In genomic region chr4:38574559-38575333, GRCh38 we compare ENCODE assay signal across 14 cellular contexts.
DNase-seq lines count a peak whose midpoint lies in the region; TF ChIP-seq lines count a peak whose summit lies in the region.
"Had no signal": no experiment of that assay in that cellular context is flagged by ENCODE, and none has a peak within 500 bp of the region (broad histone marks: within the 10 kb centered on the region; RNA-seq: fewer than 3 reads in every experiment).

No MANE protein-coding gene starts in this region.

- H3K9ac ChIP-seq in endodermal cell (ENCODE audit: extremely low read depth, low read length, poor library complexity, severe bottlenecking) = no peak overlapping the region

- no peaks in the 10 kb centered on the region for H3K36me3 Mint-ChIP-seq in glutamatergic neuron (ENCODE audit: unreplicated experiment)
- H3K36me3 Mint-ChIP-seq in endodermal cell (ENCODE audit: low read depth) = no peaks in the 10 kb centered on the region
- H3K36me3 Mint-ChIP-seq: activated naive CD8-positive, alpha-beta T cell treated with anti-CD3 and anti-CD28 coated beads for 36 hours had no signal

- H3K4me1 Mint-ChIP-seq in glutamatergic neuron (ENCODE audit: low read depth, unreplicated experiment) = no peaks in the 10 kb centered on the region
- H3K4me1 Mint-ChIP-seq in endodermal cell = no peaks in the 10 kb centered on the region
- H3K4me1 Mint-ChIP-seq: activated CD4-positive, alpha-beta T cell treated with anti-CD3 and anti-CD28 coated beads, Interleukin-2, amount 10 ng/mL, durations not matched to agents 7 days and 5 days had no signal

- H3K27ac Mint-ChIP-seq in glutamatergic neuron (ENCODE audit: unreplicated experiment) (no peak overlapping the region), endodermal cell (no peak overlapping the region)
- H3K27ac Mint-ChIP-seq: activated CD4-positive, alpha-beta T cell treated with anti-CD3 and anti-CD28 coated beads, Interleukin-2, amount 10 ng/mL, durations not matched to agents 7 days and 5 days; activated naive CD8-positive, alpha-beta T cell treated with anti-CD3 and anti-CD28 coated beads for 36 hours had no signal

- H3K4me3 ChIP-seq in skeletal muscle cell (ENCODE audit: low read depth, low read length) (no peak overlapping the region), endodermal cell (ENCODE audit: low read length) (no peak overlapping the region)
- H3K4me3 ChIP-seq: spleen had no signal

- H3K9me3 Mint-ChIP-seq in glutamatergic neuron (ENCODE audit: unreplicated experiment) (no peaks in the 10 kb centered on the region), endodermal cell (peaks cover 6% of the 10 kb centered on the region)
- H3K9me3 Mint-ChIP-seq: activated naive CD8-positive, alpha-beta T cell treated with anti-CD3 and anti-CD28 coated beads for 36 hours had no signal

- H3K4me1 ChIP-seq in endodermal cell (ENCODE audit: control insufficient read depth, insufficient read depth, low read length) = no peaks in the 10 kb centered on the region

- TF ChIP-seq CTCF in glutamatergic neuron (IDR thresholded peaks at IDR 0.05; ENCODE audit: partially characterized antibody, unreplicated experiment) = no peak
- TF ChIP-seq CTCF in endodermal cell (conservative IDR thresholded peaks at IDR 0.05) = no peak

- H3K9me3 ChIP-seq in endodermal cell (ENCODE audit: control insufficient read depth, low read length) = no peaks in the 10 kb centered on the region
- H3K9me3 ChIP-seq: spleen had no signal

- H3K4me3 Mint-ChIP-seq in glutamatergic neuron (ENCODE audit: unreplicated experiment) (no peak overlapping the region), endodermal cell (no peak overlapping the region)
- H3K4me3 Mint-ChIP-seq: activated CD4-positive, alpha-beta T cell treated with anti-CD3 and anti-CD28 coated beads, Interleukin-2, amount 10 ng/mL, durations not matched to agents 7 days and 5 days; activated naive CD8-positive, alpha-beta T cell treated with anti-CD3 and anti-CD28 coated beads for 36 hours had no signal

- H3K27me3 Mint-ChIP-seq in glutamatergic neuron (ENCODE audit: unreplicated experiment) = peaks cover 2% of the 10 kb centered on the region
- no peaks in the 10 kb centered on the region for H3K27me3 Mint-ChIP-seq in endodermal cell (ENCODE audit: insufficient read depth)
- H3K27me3 Mint-ChIP-seq: activated CD4-positive, alpha-beta T cell treated with anti-CD3 and anti-CD28 coated beads, Interleukin-2, amount 10 ng/mL, durations not matched to agents 7 days and 5 days; activated naive CD8-positive, alpha-beta T cell treated with anti-CD3 and anti-CD28 coated beads for 36 hours had no signal

- DNase-seq in HT-29 (ENCODE audit: low spot score) = peak; percentile 72
- DNase-seq in SHP77 (lab: John Stamatoyannopoulos, UW) = peak; percentile 41 to 64
- peak; percentile 58 to 61 for DNase-seq in hippocampal formation (lab: John Stamatoyannopoulos, UW)
- peak; percentile 46 for DNase-seq in skeletal muscle cell (ENCODE audit: low read depth)
- no peak for DNase-seq in glutamatergic neuron
- no peak for DNase-seq in NCI-H345 (lab: John Stamatoyannopoulos, UW)
- no peak for DNase-seq in endodermal cell
- DNase-seq: activated CD4-positive, alpha-beta T cell treated with anti-CD3 and anti-CD28 coated beads, Interleukin-2, amount 10 ng/mL, durations not matched to agents 7 days and 5 days; activated naive CD8-positive, alpha-beta T cell treated with anti-CD3 and anti-CD28 coated beads for 36 hours; DMS79 treated with DMSO at 0.1 percent for 48 hours; H7; left cardiac atrium; NCI-H1417; spleen had no signal

- no peaks in the 10 kb centered on the region for H3K27me3 ChIP-seq in endodermal cell (ENCODE audit: control insufficient read depth, insufficient read depth, low read length, poor library complexity, severe bottlenecking)
- H3K27me3 ChIP-seq: spleen had no signal

- H3K36me3 ChIP-seq in endodermal cell (ENCODE audit: control insufficient read depth, insufficient read depth, low read length) = no peaks in the 10 kb centered on the region
- H3K36me3 ChIP-seq: spleen had no signal

- 89 to 95% methylated on average over 14 to 17 of the region's 17 CpGs for WGBS in endodermal cell (ENCODE audit: insufficient coverage in 1 of 2, insufficient read length in 1 of 2), 2 experiments

- H3K27ac ChIP-seq in endodermal cell (ENCODE audit: low read depth, low read length) = no peak overlapping the region

Comparison
In these comparisons a context has a peak if more than half of its experiments do, and no peak if none do; other contexts are left out.
1. DNase-seq: peak in HT-29 (single experiment), SHP77 (2 of 2), hippocampal formation (2 of 2) and skeletal muscle cell (single experiment); none in glutamatergic neuron (single experiment), NCI-H345 (single experiment) and endodermal cell (single experiment).